9 cellular contexts compared by ENCODE assay signal in the genomic region with DNA sequence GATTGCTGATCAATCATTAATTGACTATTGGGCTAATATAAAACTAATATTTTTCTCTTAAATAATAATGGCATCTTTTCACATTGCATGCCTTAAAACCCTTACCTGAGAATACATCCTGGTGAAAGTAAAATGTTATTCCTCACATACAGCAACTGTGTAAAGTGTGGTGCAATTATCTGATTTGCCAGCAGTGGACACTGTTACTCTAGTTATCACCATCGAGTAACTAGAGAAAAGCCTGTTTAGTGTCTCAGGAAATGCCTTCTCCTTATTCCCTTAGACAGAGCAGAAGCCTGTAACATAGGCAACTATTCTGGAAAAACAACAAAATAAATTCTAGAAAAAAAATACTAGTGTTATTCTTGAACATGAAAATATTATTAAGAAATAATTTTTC.
A peak's percentile ranks its signal among the peaks of the same experiment; 100 is the strongest.
DNase-seq lines count a peak whose midpoint lies in the region; ATAC-seq and TF ChIP-seq lines count a peak whose summit lies in the region.
"Had no signal": no experiment of that assay in that cellular context is flagged by ENCODE, and none has a peak within 500 bp of the region (broad histone marks: within the 10 kb centered on the region; RNA-seq: fewer than 3 reads in every experiment).

No MANE protein-coding gene starts in this region.

- no peaks in the 10 kb centered on the region for H3K36me3 ChIP-seq in neural progenitor cell

- no peaks in the 10 kb centered on the region for H3F3A ChIP-seq in neural progenitor cell (ENCODE audit: low read depth)

- H2AFZ ChIP-seq in neural progenitor cell (replicated peaks): no peak overlapping the region

- TF ChIP-seq CTCF in epithelial cell of esophagus (IDR thresholded peaks at IDR 0.05; ENCODE audit: insufficient read depth, low read depth, low read length, missing control alignments): peak; percentile 84
- TF ChIP-seq CTCF in neural progenitor cell (IDR thresholded peaks at IDR 0.05): peak; percentile 87

- H3K4me1 Mint-ChIP-seq in activated naive CD4-positive, alpha-beta T cell treated with anti-CD3 and anti-CD28 coated beads for 36 hours (ENCODE audit: low read depth): no peaks in the 10 kb centered on the region
- peaks cover 5% of the 10 kb centered on the region for H3K4me1 Mint-ChIP-seq in neural progenitor cell

- no peaks in the 10 kb centered on the region for H3K9me3 ChIP-seq in neural progenitor cell (ENCODE audit: low read depth)

- peak; percentile 26 for DNase-seq in activated naive CD4-positive, alpha-beta T cell treated with anti-CD3 and anti-CD28 coated beads for 36 hours
- DNase-seq in activated naive CD4-positive, alpha-beta T cell (lab: John Stamatoyannopoulos, UW): no peak
- DNase-seq in NCI-H748 (lab: John Stamatoyannopoulos, UW; ENCODE audit: unreplicated experiment) (peak; percentile 86), epithelial cell of esophagus (ENCODE audit: low read depth) (peak; percentile 59), neural progenitor cell (ENCODE audit: low spot score) (peak; percentile 64), ureter (ENCODE audit: low spot score) (no peak)
- DNase-seq in activated naive CD4-positive, alpha-beta T cell treated with anti-CD3 and anti-CD28 coated beads, Interleukin-2, amount 50 U/mL, for 16 hours: no peak

- no peak overlapping the region for H3K4me3 Mint-ChIP-seq in activated naive CD4-positive, alpha-beta T cell treated with anti-CD3 and anti-CD28 coated beads for 36 hours
- H3K4me3 Mint-ChIP-seq in neural progenitor cell: no peak overlapping the region
- H3K4me3 Mint-ChIP-seq: activated naive CD8-positive, alpha-beta T cell had no signal

- H3K27ac Mint-ChIP-seq in activated naive CD4-positive, alpha-beta T cell treated with anti-CD3 and anti-CD28 coated beads for 36 hours: no peak overlapping the region
- H3K27ac Mint-ChIP-seq in neural progenitor cell: no peak overlapping the region
- H3K27ac Mint-ChIP-seq: activated naive CD8-positive, alpha-beta T cell had no signal

- peaks cover 2% of the 10 kb centered on the region for H3K27me3 Mint-ChIP-seq in activated naive CD4-positive, alpha-beta T cell treated with anti-CD3 and anti-CD28 coated beads for 36 hours (ENCODE audit: low read depth)
- H3K27me3 Mint-ChIP-seq in neural progenitor cell (ENCODE audit: insufficient read depth, low read depth): no peaks in the 10 kb centered on the region

- H3K4me3 ChIP-seq in epithelial cell of esophagus (ENCODE audit: low read length) (no peak overlapping the region), neural progenitor cell (no peak overlapping the region)

- H3K79me2 ChIP-seq in neural progenitor cell (ENCODE audit: low read depth): no peaks in the 10 kb centered on the region

- H3K4me2 ChIP-seq in neural progenitor cell: no peak overlapping the region

- no peaks in the 10 kb centered on the region for H3K9me3 Mint-ChIP-seq in activated naive CD4-positive, alpha-beta T cell treated with anti-CD3 and anti-CD28 coated beads for 36 hours
- H3K9me3 Mint-ChIP-seq in neural progenitor cell: no peaks in the 10 kb centered on the region

- no peak overlapping the region for H3K27ac ChIP-seq in neural progenitor cell

- H3K9ac ChIP-seq in neural progenitor cell: no peak overlapping the region

- CTCF ChIA-PET in activated naive CD4-positive, alpha-beta T cell treated with anti-CD3 and anti-CD28 coated beads for 36 hours (lab: Charles Lee): interaction anchor here (1.0 to 1.1 kb wide), 3 partner anchors 87 to 614 kb away, joined by 3 to 7 read pairs (median 3); no protein-coding TSS in a partner anchor

- H3K4me1 ChIP-seq in neural progenitor cell: peaks cover 7% of the 10 kb centered on the region

- H3K36me3 Mint-ChIP-seq in activated naive CD4-positive, alpha-beta T cell treated with anti-CD3 and anti-CD28 coated beads for 36 hours (ENCODE audit: low read depth): no peaks in the 10 kb centered on the region
- no peaks in the 10 kb centered on the region for H3K36me3 Mint-ChIP-seq in neural progenitor cell
- H3K36me3 Mint-ChIP-seq: activated naive CD8-positive, alpha-beta T cell had no signal

- H4K20me1 ChIP-seq in neural progenitor cell (ENCODE audit: low read depth): no peaks in the 10 kb centered on the region

- no peaks in the 10 kb centered on the region for H3K27me3 ChIP-seq in neural progenitor cell

- ATAC-seq in HG03457 (IDR thresholded peaks at IDR 0.05; ENCODE audit: unreplicated experiment): peak; percentile 75

- intact Hi-C loops in activated naive CD4-positive, alpha-beta T cell treated with anti-CD3 and anti-CD28 coated beads for 36 hours (cut with micrococcal nuclease): loop anchor here (1.0 to 10.0 kb wide), 5 partner anchors 199 to 797 kb away; no protein-coding TSS in a partner anchor

Comparison
In these comparisons a context has a peak if more than half of its experiments do, and no peak if none do; other contexts are left out.
1. DNase-seq: peak in activated naive CD4-positive, alpha-beta T cell treated with anti-CD3 and anti-CD28 coated beads for 36 hours (single experiment), NCI-H748 (single experiment), epithelial cell of esophagus (single experiment) and neural progenitor cell (single experiment); none in activated naive CD4-positive, alpha-beta T cell (0 of 4), activated naive CD4-positive, alpha-beta T cell treated with anti-CD3 and anti-CD28 coated beads, Interleukin-2, amount 50 U/mL, for 16 hours (single experiment) and ureter (single experiment).